23 cellular contexts compared by ENCODE assay signal in the genomic region with DNA sequence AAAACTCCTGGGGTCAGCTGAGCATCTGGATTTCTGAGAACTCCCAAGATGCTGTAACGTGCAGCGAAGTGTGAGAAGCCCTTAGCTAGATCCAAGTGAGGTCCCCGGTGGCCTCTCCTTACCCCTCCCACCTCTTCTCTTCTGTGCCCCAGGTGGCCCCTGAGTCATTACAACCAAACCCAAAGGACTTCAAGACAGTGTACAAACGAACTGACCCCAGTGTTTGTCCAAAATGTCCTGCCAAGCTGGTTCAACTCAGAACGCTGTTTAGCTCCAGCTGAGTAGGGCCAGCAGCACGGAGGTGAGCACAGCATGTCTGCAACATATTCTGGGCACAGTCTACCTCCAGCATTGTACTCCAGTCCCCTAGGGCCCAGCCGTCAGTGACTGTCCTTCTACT.
"Had no signal": no experiment of that assay in that cellular context is flagged by ENCODE, and none has a peak within 500 bp of the region (broad histone marks: within the 10 kb centered on the region; RNA-seq: fewer than 3 reads in every experiment).

No MANE protein-coding gene starts in this region.

- DNase-seq: KBM-7, NCI-H1092, NCI-H1105 treated with DMSO at 0.1 percent for 48 hours, NCI-H1417 treated with DMSO at 0.1 percent for 48 hours, NCI-H146, NCI-H1694 treated with DMSO at 0.1 percent for 48 hours, NCI-H1930, NCI-H2081, NCI-H2107, NCI-H2227 treated with DMSO at 0.1 percent for 48 hours, NCI-H446, NCI-H510A, NCI-H524 treated with DMSO at 0.1 percent for 48 hours, NCI-H69, NCI-H774, Right ventricle myocardium superior, RPMI8226, SIG-M5 had no signal

- H3K27ac ChIP-seq: SJSA1, SK-N-MC had no signal

- H3K27me3 Mint-ChIP-seq: IgD-negative memory B cell had no signal

- H3K4me3 ChIP-seq: SJSA1, SK-N-MC had no signal

- FAIRE-seq: HepG2, RCC 7860 had no signal

- H3K27me3 ChIP-seq: SJSA1 had no signal

- H3K9me3 Mint-ChIP-seq: IgD-negative memory B cell had no signal

- H3K27ac Mint-ChIP-seq: IgD-negative memory B cell had no signal

- H3K9me3 ChIP-seq: SJSA1 had no signal

- H3K4me1 Mint-ChIP-seq: IgD-negative memory B cell had no signal

- H3K4me3 Mint-ChIP-seq: IgD-negative memory B cell had no signal
